In the genomic region with DNA sequence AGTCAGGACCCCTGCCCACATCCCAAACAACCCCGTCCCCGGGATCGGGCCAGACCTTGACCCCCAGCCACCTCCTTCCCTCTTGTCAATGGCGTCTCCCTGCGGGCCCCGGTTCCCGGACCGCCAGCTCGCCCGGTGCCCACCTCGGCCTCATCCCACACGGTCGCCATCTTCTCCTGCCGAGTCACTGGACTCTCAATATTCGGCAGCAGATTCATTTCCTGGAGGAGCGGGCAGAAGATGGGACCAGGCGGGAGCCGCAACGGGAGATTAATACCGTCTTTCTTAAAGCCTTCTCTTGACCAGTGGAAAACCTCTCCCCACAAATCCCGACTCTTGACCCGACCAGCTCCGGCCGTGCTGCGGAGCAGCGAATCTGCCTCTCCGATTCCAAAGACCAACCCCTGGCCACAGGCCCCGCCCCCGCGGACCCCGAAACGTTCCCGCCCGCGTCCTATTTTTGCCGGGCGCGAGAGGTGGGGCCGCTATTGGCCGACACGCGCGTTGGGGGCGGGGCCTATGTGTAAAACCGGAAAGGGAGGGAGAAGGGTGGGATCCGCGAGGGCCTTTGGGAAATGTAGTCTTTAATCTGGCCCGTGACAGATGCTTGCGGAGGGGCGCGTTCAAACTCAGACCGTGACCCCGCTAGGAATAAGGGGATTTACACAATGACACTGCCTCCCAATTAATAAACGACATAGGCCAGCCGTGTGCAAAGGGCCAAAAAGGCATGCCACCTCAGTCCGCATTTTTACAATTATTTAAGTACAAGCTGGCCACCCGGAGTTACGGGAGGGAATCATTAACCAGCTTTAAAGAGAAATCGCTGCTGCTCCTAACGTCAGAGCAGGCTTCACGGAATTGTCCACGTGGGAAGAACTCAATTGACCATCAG, we compare ENCODE assay signal across 8 cellular contexts. TPM values are rescaled to one million over a fixed set of nuclear protein-coding genes. Genes with fewer than 3 reads are reported as not detected.
DNase-seq lines count a peak whose midpoint lies in the region; ATAC-seq and TF ChIP-seq lines count a peak whose summit lies in the region.

Gene PSMC3, minus strand, starts transcription at position 378 of the 895 bp plus-strand sequence. Its CDS starts 160 bp downstream, at position 218.

- H3K9me3 ChIP-seq in neuronal stem cell (replicated peaks in 1 of 2; ENCODE audit: control insufficient read depth in 2 of 2, insufficient read depth in 1 of 2, low read depth in 1 of 2, low read length in 2 of 2), result no peaks in the 10 kb centered on the region

- ATAC-seq in foreskin keratinocyte, result peak; percentile 91

- no peak within 1 kb of the TSS for H4K8ac ChIP-seq in neuronal stem cell (ENCODE audit: low read depth, low read length)

- H3K27ac ChIP-seq in foreskin keratinocyte, result peak within 1 kb of the TSS; percentile 96
- peak within 1 kb of the TSS; percentile 58 for H3K27ac ChIP-seq in neuronal stem cell (replicated peaks; ENCODE audit: low read length)

- in situ Hi-C loops in SK-MEL-5 (cut with HindIII; ENCODE audit: low pct_unique_long_range_greater_than_20kb, low sequenced_read_pairs), result no loop called here

- H2AFZ ChIP-seq in neuronal stem cell (ENCODE audit: low read length), result peak within 1 kb of the TSS; percentile 98

- no peak within 1 kb of the TSS for H2AK5ac ChIP-seq in neuronal stem cell (ENCODE audit: low read depth, low read length)

- H3K14ac ChIP-seq in neuronal stem cell (ENCODE audit: low read length), result no peak within 1 kb of the TSS

- peak; percentile 41 for DNase-seq in GF-D8 (lab: John Stamatoyannopoulos, UW)
- DNase-seq in HEK293T (ENCODE audit: extremely low spot score), result peak; percentile 93
- DNase-seq in MV-4-11 (lab: John Stamatoyannopoulos, UW), result peak; percentile 92
- peak; percentile 97 for DNase-seq in SK-MEL-5 (ENCODE audit: low read depth, low spot score)
- peak; percentile 99 for DNase-seq in activated naive CD4-positive, alpha-beta T cell treated with Interleukin-2 at 50 U/mL for 16 hours
- DNase-seq in foreskin keratinocyte, result peak; percentile 81 to 92
- peak; percentile 98 for DNase-seq in neuronal stem cell (ENCODE audit: low spot score)

- peak within 1 kb of the TSS; percentile 7 for H2BK5ac ChIP-seq in neuronal stem cell (ENCODE audit: low read length)

- H3K36me3 ChIP-seq in neuronal stem cell (replicated peaks in 1 of 2; ENCODE audit: control insufficient read depth in 2 of 2, insufficient read depth in 2 of 2, low read length in 2 of 2), result peaks cover 28 to 39% of the 10 kb centered on the region in 2 donors

- H3K4ac ChIP-seq in neuronal stem cell (ENCODE audit: low read length), result no peak within 1 kb of the TSS

- H3K4me1 ChIP-seq in foreskin keratinocyte, result peaks cover 4% of the 10 kb centered on the region
- H3K4me1 ChIP-seq in neuronal stem cell (ENCODE audit: control insufficient read depth in 2 of 2, insufficient read depth in 1 of 2, low read depth in 1 of 2, low read length in 2 of 2), result peaks cover 3 to 7% of the 10 kb centered on the region in 2 donors

- peak within 1 kb of the TSS; percentile 78 for H3K4me2 ChIP-seq in neuronal stem cell (ENCODE audit: insufficient read depth, low read length, poor library complexity, severe bottlenecking)

- CTCF ChIA-PET in HEK293T (lab: Yijun Ruan, JAX), result interaction anchor here (0.9 to 1.1 kb wide), 2 partner anchors 14 to 52 kb away, joined by 3 to 4 read pairs; no protein-coding TSS in a partner anchor

- peak within 1 kb of the TSS; percentile 83 for H3K9ac ChIP-seq in neuronal stem cell (ENCODE audit: low read depth, low read length, poor library complexity)

- H2BK15ac ChIP-seq in neuronal stem cell (ENCODE audit: low read length), result no peak within 1 kb of the TSS

- TF ChIP-seq CTCF in foreskin keratinocyte (conservative IDR thresholded peaks at IDR 0.05), result no peak
- TF ChIP-seq CTCF in subcutaneous adipose tissue (IDR thresholded peaks at IDR 0.05; ENCODE audit: low read depth), result no peak

- peaks cover 7% of the 10 kb centered on the region for H3K79me1 ChIP-seq in neuronal stem cell (ENCODE audit: low read depth, low read length)

- no peak within 1 kb of the TSS for H2BK12ac ChIP-seq in neuronal stem cell (ENCODE audit: low read length)

- POLR2A ChIA-PET in HEK293T (lab: Yijun Ruan, JAX), result interaction anchor here (1.0 to 5.0 kb wide), 7 partner anchors 7 to 340 kb away, joined by 3 to 72 read pairs (median 3); partner anchors contain the start of genes ACP2 and SLC39A13

- WGBS in neuronal stem cell (ENCODE audit: extremely low coverage in 2 of 2, insufficient read length in 2 of 2, insufficient replicate concordance in 1 of 2), 2 donors, result no CpG with 5 or more reads among the region's 62 CpGs

- peak within 1 kb of the TSS; percentile 94 to 98 for H3K4me3 ChIP-seq in neuronal stem cell (ENCODE audit: low read length in 2 of 2)

- peak within 1 kb of the TSS; percentile 48 for H3K18ac ChIP-seq in neuronal stem cell (ENCODE audit: low read length)

- H3K27me3 ChIP-seq in foreskin keratinocyte (no peaks in the 10 kb centered on the region), neuronal stem cell (ENCODE audit: control insufficient read depth in 3 of 3, insufficient read depth in 3 of 3, low read depth in 1 of 3, low read length in 3 of 3) (no peaks in the 10 kb centered on the region)

- H3K23ac ChIP-seq in neuronal stem cell (ENCODE audit: low read depth, low read length, poor library complexity), result peak within 1 kb of the TSS; percentile 1

- H4K91ac ChIP-seq in neuronal stem cell (ENCODE audit: low read depth, low read length, poor library complexity), result no peak within 1 kb of the TSS

- no peak within 1 kb of the TSS for H2BK120ac ChIP-seq in neuronal stem cell (ENCODE audit: low read depth, low read length)

TF ChIP-seq in HEK293T, 16 proteins besides CTCF, POLR2A, EP300 and RAD21:
- TF ChIP-seq BHLHE40 (IDR thresholded peaks at IDR 0.05; ENCODE audit: borderline replicate concordance) (no peak), ELF4 (IDR thresholded peaks at IDR 0.05) (0 out of 2 replicates have a peak, but pooled peaks have one; percentile 7), FOXA1 (IDR thresholded peaks at IDR 0.05) (no peak), NFRKB (IDR thresholded peaks at IDR 0.05) (peak; percentile 86)

RNA-seq across cellular contexts. Expression of gene PSMC3, which starts in this region (rescaled TPM):
- 152 and 165 TPM in 2 replicates for total RNA-seq in SK-MEL-5 (2014; rRNA removed; shearing (Covaris generic))
- 153 and 171 TPM in 2 replicates for polyA plus RNA-seq in SK-MEL-5 (2015; cell fraction: cytosol; rRNA removed)
- polyA plus RNA-seq in SK-MEL-5 (2015; cell fraction: nucleus; rRNA removed), result 35.0 and 56.2 TPM in 2 replicates
- total RNA-seq in foreskin keratinocyte (209 and 242 TPM in 2 replicates), subcutaneous adipose tissue (100 to 1,000 TPM in 2 of 4 donors, 10 to 100 TPM in 2; 67.3 to 156 (median 102) TPM)
- 249 and 296 TPM in 2 replicates for polyA plus RNA-seq in foreskin keratinocyte
- 74.9 TPM for polyA plus RNA-seq in neuronal stem cell (2013, experiment 1 of 2)
- polyA plus RNA-seq in neuronal stem cell (2013, experiment 2 of 2), result 75.0 TPM

Comparison
In these comparisons a context has a peak if more than half of its experiments do, and no peak if none do; other contexts are left out.
1. Peak in every context shown above with its lines: DNase-seq, ATAC-seq, H3K4me3 ChIP-seq and H3K27ac ChIP-seq.
2. DNase-seq: peak in every context shown above with its lines; median percentile 99 in activated naive CD4-positive, alpha-beta T cell treated with Interleukin-2 at 50 U/mL for 16 hours; 98 in neuronal stem cell; 97 in SK-MEL-5; 93 in HEK293T; 92 in MV-4-11; 86 in foreskin keratinocyte; 41 in GF-D8.